ENCODE assay signal across 8 cellular contexts in the genomic region with DNA sequence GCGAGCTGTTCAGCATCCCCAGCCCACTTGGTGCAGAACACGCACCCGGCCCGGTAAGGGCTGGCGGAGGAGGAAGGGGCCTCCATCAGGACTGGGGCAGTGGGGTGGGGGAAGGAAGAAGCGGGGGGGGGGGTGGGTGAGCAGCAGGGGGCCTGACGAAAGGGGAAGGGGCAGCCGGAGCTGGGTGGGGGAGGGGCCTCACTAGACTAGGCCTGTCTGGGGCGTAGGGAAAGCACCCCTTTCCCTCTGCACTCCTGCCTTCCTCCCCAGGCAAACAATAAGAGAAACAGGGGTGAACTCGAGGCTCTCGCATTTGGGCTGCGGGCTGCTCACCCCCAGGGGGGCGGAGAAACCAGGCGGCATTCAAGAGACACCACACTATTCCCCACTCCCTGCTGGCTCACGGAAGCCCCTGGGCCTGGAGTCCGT.
DNase-seq lines count a peak whose midpoint lies in the region; ATAC-seq, FAIRE-seq and TF ChIP-seq lines count a peak whose summit lies in the region.

No MANE protein-coding gene starts in this region.

- intact Hi-C loops in psoas muscle (cut with DNase I): no loop called here

- H3K27me3 Mint-ChIP-seq in T-helper 17 cell: no peaks in the 10 kb centered on the region

- 67 to 74% (median 72%) methylated on average over 12 to 16 of the region's 16 CpGs for WGBS in psoas muscle, 3 donors

- peak overlapping the region; percentile 92 for H3K27ac Mint-ChIP-seq in T-helper 17 cell

- peak overlapping the region; percentile 66 for H3K27ac ChIP-seq in psoas muscle

- H3K9me3 ChIP-seq in T-helper 17 cell (ENCODE audit: control insufficient read depth, low read length, poor library complexity, severe bottlenecking): no peaks in the 10 kb centered on the region
- no peaks in the 10 kb centered on the region for H3K9me3 ChIP-seq in psoas muscle

- H3K4me3 ChIP-seq in epithelial cell of esophagus (ENCODE audit: low read length): peak overlapping the region; percentile 45
- peak overlapping the region; percentile 68 for H3K4me3 ChIP-seq in psoas muscle

- FAIRE-seq in GM19239 (lab: Jason Lieb, UNC) (no peak), urothelium cell line (lab: Jason Lieb, UNC) (no peak)

- TF ChIP-seq CTCF in epithelial cell of esophagus (IDR thresholded peaks at IDR 0.05; ENCODE audit: insufficient read depth, low read depth, low read length, missing control alignments) (no peak), psoas muscle (IDR thresholded peaks at IDR 0.05) (no peak)

- peaks cover 11% of the 10 kb centered on the region for H3K36me3 Mint-ChIP-seq in T-helper 17 cell (ENCODE audit: low read depth)

- DNase-seq in GM19239 (ENCODE audit: insufficient read length, low spot score) (peak; percentile 53), T-helper 17 cell (no peak), epithelial cell of esophagus (ENCODE audit: low read depth) (no peak), psoas muscle (no peak), glomerular visceral epithelial cell (ENCODE audit: extremely low spot score) (no peak), NCI-H2227 treated with DMSO at 0.1 percent for 48 hours (lab: John Stamatoyannopoulos, UW) (no peak), COLO668 (lab: John Stamatoyannopoulos, UW; ENCODE audit: unreplicated experiment) (no peak), urothelium cell line (ENCODE audit: low spot score) (no peak)

- H3K36me3 ChIP-seq in psoas muscle (ENCODE audit: insufficient read depth in 1 of 2, low read depth in 1 of 2): peaks cover 0 to 45% of the 10 kb centered on the region in 2 donors

- no peaks in the 10 kb centered on the region for H3K27me3 ChIP-seq in psoas muscle (ENCODE audit: insufficient read depth in 3 of 3, low read length in 2 of 3)

- H3K4me1 Mint-ChIP-seq in T-helper 17 cell: peaks cover 33% of the 10 kb centered on the region

- peaks cover 8% of the 10 kb centered on the region for H3K4me1 ChIP-seq in psoas muscle

- H3K4me3 Mint-ChIP-seq in T-helper 17 cell: peak overlapping the region; percentile 85

- peak; percentile 54 for ATAC-seq in T-helper 17 cell
- ATAC-seq in psoas muscle: no peak
